ENCODE assay signal across 9 cellular contexts in the genomic region with DNA sequence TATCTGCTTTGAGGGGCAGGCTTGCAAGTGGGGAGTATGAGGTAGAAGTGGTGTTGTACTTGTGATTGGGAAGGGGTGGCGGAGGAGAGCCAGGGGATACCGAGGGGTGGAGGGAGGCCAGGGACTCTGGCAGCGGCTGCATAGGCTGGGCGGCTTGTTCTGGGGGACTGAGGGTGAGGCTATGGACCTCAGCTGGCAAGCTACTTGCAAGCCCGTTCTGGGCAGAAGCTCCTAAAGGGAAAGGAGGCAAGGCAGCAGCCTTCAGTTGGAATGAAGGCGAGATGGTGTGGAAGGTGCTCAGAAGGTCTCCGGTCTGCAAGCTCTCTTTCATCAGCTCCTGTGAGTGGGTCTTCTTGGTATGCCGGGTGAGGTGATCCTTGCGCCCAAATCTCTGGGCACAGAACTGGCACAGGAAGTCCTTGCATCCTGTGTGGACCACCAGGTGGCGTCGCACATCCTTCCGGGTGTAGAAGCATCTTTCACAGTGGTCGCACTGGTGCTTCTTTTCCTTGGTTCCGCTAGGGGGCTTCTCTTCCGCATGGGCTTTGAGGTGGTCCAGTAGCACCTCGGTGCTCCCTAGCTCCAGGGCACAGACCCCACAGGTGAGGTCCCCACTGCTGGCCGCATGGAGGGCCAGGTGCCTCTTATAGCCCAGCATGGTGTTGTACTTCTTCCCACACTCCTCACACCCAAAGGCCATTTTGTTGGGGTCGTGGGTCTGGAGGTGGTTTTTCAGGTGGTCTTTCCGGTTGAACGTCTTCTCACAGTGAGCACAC.
DNase-seq lines count a peak whose midpoint lies in the region; ATAC-seq and TF ChIP-seq lines count a peak whose summit lies in the region.
"Had no signal": no experiment of that assay in that cellular context is flagged by ENCODE, and none has a peak within 500 bp of the region (broad histone marks: within the 10 kb centered on the region; RNA-seq: fewer than 3 reads in every experiment).

No MANE protein-coding gene starts in this region.

- intact Hi-C loops in Calu3 (cut with micrococcal nuclease; ENCODE audit: unreplicated experiment), result loop anchor here (10.0 kb wide), 1 partner anchor 153 kb away; a partner anchor contains a TSS
- intact Hi-C loops in activated CD4-positive, alpha-beta T cell treated with anti-CD3 and anti-CD28 coated beads for 36 hours (cut with DNase I, micrococcal nuclease), result loop anchor here (1.0 to 5.0 kb wide), 6 partner anchors 71 to 365 kb away; a partner anchor contains a TSS

- H3K36me3 Mint-ChIP-seq in Calu3 (ENCODE audit: insufficient read depth, unreplicated experiment), result no peaks in the 10 kb centered on the region
- no peaks in the 10 kb centered on the region for H3K36me3 Mint-ChIP-seq in activated CD4-positive, alpha-beta T cell treated with anti-CD3 and anti-CD28 coated beads for 36 hours (ENCODE audit: low read depth)
- H3K36me3 Mint-ChIP-seq: activated naive CD4-positive, alpha-beta T cell treated with anti-CD3 and anti-CD28 coated beads, Interleukin-2, amount 50 U/mL, for 24 hours had no signal

- POLR2A ChIA-PET in activated CD4-positive, alpha-beta T cell treated with anti-CD3 and anti-CD28 coated beads for 36 hours (lab: Charles Lee), result interaction anchor here (0.8 kb wide), 1 partner anchor 236 kb away, joined by 5 read pairs; no protein-coding TSS in a partner anchor

- DNase-seq in Calu3 (peak; percentile 58), NCI-H1092 treated with DMSO at 0.1 percent for 48 hours (lab: John Stamatoyannopoulos, UW) (peak; percentile 16), dermis blood vessel endothelial cell (peak; percentile 33), mucosa of gallbladder (ENCODE audit: low spot score) (peak; percentile 29), stromal cell of bone marrow (ENCODE audit: low read depth) (peak; percentile 19)
- peak; percentile 83 for DNase-seq in activated CD4-positive, alpha-beta T cell treated with anti-CD3 and anti-CD28 coated beads for 36 hours

- H3K4me3 Mint-ChIP-seq in Calu3 (ENCODE audit: low read depth, unreplicated experiment), result no peak overlapping the region
- no peak overlapping the region for H3K4me3 Mint-ChIP-seq in activated CD4-positive, alpha-beta T cell treated with anti-CD3 and anti-CD28 coated beads for 36 hours
- H3K4me3 Mint-ChIP-seq: activated naive CD4-positive, alpha-beta T cell treated with anti-CD3 and anti-CD28 coated beads, Interleukin-2, amount 50 U/mL, for 24 hours had no signal

- CTCF ChIA-PET in Calu3 (lab: Charles Lee), result interaction anchor here (0.9 to 1.4 kb wide), 2 partner anchors 71 to 94 kb away, joined by 3 to 5 read pairs; no protein-coding TSS in a partner anchor
- CTCF ChIA-PET in activated CD4-positive, alpha-beta T cell treated with anti-CD3 and anti-CD28 coated beads for 36 hours (lab: Charles Lee), result interaction anchor here (0.6 to 8.5 kb wide), 27 partner anchors 9 to 969 kb away, joined by 3 to 125 read pairs (median 4); no protein-coding TSS in a partner anchor

- ATAC-seq in GM21786 (IDR thresholded peaks at IDR 0.05; ENCODE audit: unreplicated experiment) (peak; percentile 49), esophagus mucosa (no peak)
- ATAC-seq in activated CD4-positive, alpha-beta T cell treated with anti-CD3 and anti-CD28 coated beads for 36 hours, result peak; percentile 73

- H3K9me3 Mint-ChIP-seq in Calu3 (ENCODE audit: low read depth, unreplicated experiment), result no peaks in the 10 kb centered on the region
- no peaks in the 10 kb centered on the region for H3K9me3 Mint-ChIP-seq in activated CD4-positive, alpha-beta T cell treated with anti-CD3 and anti-CD28 coated beads for 36 hours (ENCODE audit: low read depth)
- H3K9me3 Mint-ChIP-seq: activated naive CD4-positive, alpha-beta T cell treated with anti-CD3 and anti-CD28 coated beads, Interleukin-2, amount 50 U/mL, for 24 hours had no signal

- no peak overlapping the region for H3K27ac Mint-ChIP-seq in Calu3 (ENCODE audit: unreplicated experiment)
- H3K27ac Mint-ChIP-seq in activated CD4-positive, alpha-beta T cell treated with anti-CD3 and anti-CD28 coated beads for 36 hours, result no peak overlapping the region
- H3K27ac Mint-ChIP-seq: activated naive CD4-positive, alpha-beta T cell treated with anti-CD3 and anti-CD28 coated beads, Interleukin-2, amount 50 U/mL, for 24 hours had no signal

- peak; percentile 54 for TF ChIP-seq CTCF in Calu3 (IDR thresholded peaks at IDR 0.05; ENCODE audit: unreplicated experiment)

- BruUV-seq in Calu3 (replicated peaks; lab: Mats Ljungman, UMichigan), result no TSS peak

- no peaks in the 10 kb centered on the region for H3K4me1 Mint-ChIP-seq in Calu3 (ENCODE audit: low read depth, unreplicated experiment)
- peaks cover 3% of the 10 kb centered on the region for H3K4me1 Mint-ChIP-seq in activated CD4-positive, alpha-beta T cell treated with anti-CD3 and anti-CD28 coated beads for 36 hours

- H3K27me3 Mint-ChIP-seq in Calu3 (ENCODE audit: unreplicated experiment), result no peaks in the 10 kb centered on the region
- H3K27me3 Mint-ChIP-seq in activated CD4-positive, alpha-beta T cell treated with anti-CD3 and anti-CD28 coated beads for 36 hours, result no peaks in the 10 kb centered on the region
- H3K27me3 Mint-ChIP-seq: activated naive CD4-positive, alpha-beta T cell treated with anti-CD3 and anti-CD28 coated beads, Interleukin-2, amount 50 U/mL, for 24 hours had no signal

Comparison
In these comparisons a context has a peak if more than half of its experiments do, and no peak if none do; other contexts are left out.
1. DNase-seq: peak in every context shown above with its lines; median percentile 83 in activated CD4-positive, alpha-beta T cell treated with anti-CD3 and anti-CD28 coated beads for 36 hours; 58 in Calu3; 33 in dermis blood vessel endothelial cell; 29 in mucosa of gallbladder; 19 in stromal cell of bone marrow; 16 in NCI-H1092 treated with DMSO at 0.1 percent for 48 hours.